In genomic region chr7:104621332-104621731, GRCh38 we compare ENCODE assay signal across 16 cellular contexts.
"Had no signal": no experiment of that assay in that cellular context is flagged by ENCODE, and none has a peak within 500 bp of the region (broad histone marks: within the 10 kb centered on the region; RNA-seq: fewer than 3 reads in every experiment).

No MANE protein-coding gene starts in this region.

- H3K27ac ChIP-seq: esophagus squamous epithelium, left ventricle myocardium inferior, tibial artery, WERI-Rb-1 had no signal

- H3K9me3 ChIP-seq: esophagus squamous epithelium, tibial artery had no signal

- DNase-seq: activated CD4-positive, alpha-beta memory T cell treated with anti-CD3 and anti-CD28 coated beads for 36 hours; activated T-cell treated with anti-CD3 and anti-CD28 coated beads for 4 hours; amniotic stem cell; dermis blood vessel endothelial cell; effector memory CD4-positive, alpha-beta T cell; esophagus squamous epithelium; immature natural killer cell; kidney glomerular epithelial cell; left ventricle myocardium inferior; mammary epithelial cell; occipital lobe; retina; stimulated activated naive CD8-positive, alpha-beta T cell treated with anti-CD3 and anti-CD28 coated beads, Interleukin-15, Interleukin-2, amounts not matched to agents 100 U/mL and 50 U/mL, for 24 hours; substantia nigra; tibial artery; WERI-Rb-1 had no signal

- H3K27me3 ChIP-seq: esophagus squamous epithelium, tibial artery had no signal

- H3K4me1 ChIP-seq: esophagus squamous epithelium, left ventricle myocardium inferior, tibial artery had no signal

- ATAC-seq: stimulated activated naive CD8-positive, alpha-beta T cell treated with anti-CD3 and anti-CD28 coated beads, Interleukin-15, Interleukin-2, amounts not matched to agents 100 U/mL and 50 U/mL, for 24 hours had no signal

- H3K4me3 ChIP-seq: esophagus squamous epithelium, left ventricle myocardium inferior, tibial artery had no signal

- H3K36me3 ChIP-seq: esophagus squamous epithelium, left ventricle myocardium inferior, tibial artery, WERI-Rb-1 had no signal
